Comparison of ENCODE assay signal across 17 cellular contexts in the genomic region with DNA sequence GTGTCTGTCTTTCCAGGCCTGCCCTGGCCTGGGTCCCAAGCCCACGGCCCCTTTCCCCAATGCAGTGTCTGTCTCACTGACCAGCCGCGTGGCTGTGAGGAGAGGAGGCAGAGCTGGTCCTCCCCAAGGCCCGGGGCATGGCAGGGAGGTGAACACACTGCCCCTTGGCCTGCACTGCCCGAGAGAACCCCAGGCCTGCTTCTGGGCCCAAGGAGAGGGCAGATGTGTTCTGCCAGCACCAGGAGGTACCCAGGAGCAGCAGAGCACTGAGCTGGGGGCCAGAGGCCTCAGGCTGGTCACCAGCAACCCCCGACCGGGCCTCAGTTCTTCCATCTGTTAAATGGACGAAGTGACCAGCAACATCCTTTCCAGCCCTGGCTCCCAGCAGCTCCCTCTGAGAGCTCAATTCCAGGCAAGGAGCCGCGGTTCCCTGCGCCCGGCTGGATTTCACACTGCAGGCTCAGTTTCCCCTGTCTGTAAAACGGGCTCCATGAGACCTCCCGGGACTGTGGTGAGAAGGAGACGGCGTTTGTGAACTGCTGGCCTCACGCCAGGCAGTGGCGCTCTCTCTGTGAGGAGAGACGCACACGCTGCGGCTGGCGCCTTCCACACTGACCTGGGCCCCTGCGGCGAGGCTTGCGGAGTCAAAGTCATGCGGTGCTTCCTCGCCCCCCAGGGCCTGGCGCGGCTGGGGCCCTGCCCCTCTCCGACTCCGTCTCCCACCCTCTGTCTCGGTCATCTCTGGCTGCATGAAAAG.
"Had no signal": no experiment of that assay in that cellular context is flagged by ENCODE, and none has a peak within 500 bp of the region (broad histone marks: within the 10 kb centered on the region; RNA-seq: fewer than 3 reads in every experiment).

No MANE protein-coding gene starts in this region.

- H3K27me3 Mint-ChIP-seq: activated CD4-positive, alpha-beta memory T cell treated with anti-CD3 and anti-CD28 coated beads for 36 hours; activated CD4-positive, alpha-beta T cell treated with anti-CD3 and anti-CD28 coated beads for 36 hours; activated CD8-positive, alpha-beta memory T cell treated with anti-CD3 and anti-CD28 coated beads, Interleukin-2, amount 10 ng/mL, durations not matched to agents 7 days and 5 days; activated naive CD8-positive, alpha-beta T cell treated with anti-CD3 and anti-CD28 coated beads, Interleukin-2, amount 50 U/mL, for 24 hours; stimulated activated naive CD8-positive, alpha-beta T cell treated with anti-CD3 and anti-CD28 coated beads, Interleukin-15, amount 100 ng/mL, for 72 hours; type B pancreatic cell had no signal

- H3K4me1 Mint-ChIP-seq: activated CD8-positive, alpha-beta memory T cell treated with anti-CD3 and anti-CD28 coated beads, Interleukin-2, amount 10 ng/mL, durations not matched to agents 7 days and 5 days; neural crest cell had no signal

- H3K27me3 ChIP-seq: ascending aorta, hepatocyte had no signal

- ATAC-seq: activated CD4-positive, alpha-beta T cell treated with anti-CD3 and anti-CD28 coated beads for 36 hours; activated CD8-positive, alpha-beta memory T cell treated with anti-CD3 and anti-CD28 coated beads, Interleukin-2, amount 10 ng/mL, durations not matched to agents 7 days and 5 days; activated naive CD8-positive, alpha-beta T cell treated with anti-CD3 and anti-CD28 coated beads, Interleukin-2, amount 50 U/mL, for 24 hours; esophagus mucosa; left lobe of liver; psoas muscle; sciatic nerve; stimulated activated naive CD8-positive, alpha-beta T cell treated with anti-CD3 and anti-CD28 coated beads, Interleukin-15, amount 100 ng/mL, for 72 hours had no signal

- H3K36me3 Mint-ChIP-seq: activated CD4-positive, alpha-beta memory T cell treated with anti-CD3 and anti-CD28 coated beads for 36 hours; activated CD8-positive, alpha-beta memory T cell treated with anti-CD3 and anti-CD28 coated beads, Interleukin-2, amount 10 ng/mL, durations not matched to agents 7 days and 5 days; type B pancreatic cell had no signal

- H3K4me1 ChIP-seq: psoas muscle had no signal

- H3K4me3 ChIP-seq: ascending aorta, dorsolateral prefrontal cortex, hepatocyte, psoas muscle had no signal

- H3K9me3 Mint-ChIP-seq: activated CD4-positive, alpha-beta memory T cell treated with anti-CD3 and anti-CD28 coated beads for 36 hours; activated naive CD4-positive, alpha-beta T cell treated with anti-CD3 and anti-CD28 coated beads for 36 hours; activated naive CD8-positive, alpha-beta T cell treated with anti-CD3 and anti-CD28 coated beads, Interleukin-2, amount 50 U/mL, for 24 hours; activated T-helper 2 cell treated with anti-CD3 and anti-CD28 coated beads, Interferon-gamma antibody, Interleukin-2, Interleukin-4, amounts not matched to agents 10 μg/mL and 5 μg/mL and 100 μg/mL, durations not matched to agents 14 hours and 24 hours and 36 hours; neural crest cell; stimulated activated naive CD8-positive, alpha-beta T cell treated with anti-CD3 and anti-CD28 coated beads, Interleukin-15, amount 100 ng/mL, for 72 hours; type B pancreatic cell had no signal

- H3K27ac Mint-ChIP-seq: activated CD4-positive, alpha-beta memory T cell treated with anti-CD3 and anti-CD28 coated beads for 36 hours; activated CD4-positive, alpha-beta T cell treated with anti-CD3 and anti-CD28 coated beads for 36 hours; activated CD8-positive, alpha-beta memory T cell treated with anti-CD3 and anti-CD28 coated beads, Interleukin-2, amount 10 ng/mL, durations not matched to agents 7 days and 5 days; activated naive CD4-positive, alpha-beta T cell treated with anti-CD3 and anti-CD28 coated beads for 36 hours; activated naive CD8-positive, alpha-beta T cell treated with anti-CD3 and anti-CD28 coated beads, Interleukin-2, amount 50 U/mL, for 24 hours; activated T-helper 2 cell treated with anti-CD3 and anti-CD28 coated beads, Interferon-gamma antibody, Interleukin-2, Interleukin-4, amounts not matched to agents 10 μg/mL and 5 μg/mL and 100 μg/mL, durations not matched to agents 14 hours and 24 hours and 36 hours; stimulated activated naive CD8-positive, alpha-beta T cell treated with anti-CD3 and anti-CD28 coated beads, Interleukin-15, amount 100 ng/mL, for 72 hours; type B pancreatic cell had no signal

- H3K36me3 ChIP-seq: ascending aorta had no signal

- H3K9me3 ChIP-seq: ascending aorta, psoas muscle had no signal

- DNase-seq: activated CD4-positive, alpha-beta memory T cell treated with anti-CD3 and anti-CD28 coated beads for 36 hours; activated CD4-positive, alpha-beta T cell treated with anti-CD3 and anti-CD28 coated beads for 36 hours; activated CD8-positive, alpha-beta memory T cell treated with anti-CD3 and anti-CD28 coated beads, Interleukin-2, amount 10 ng/mL, durations not matched to agents 7 days and 5 days; activated naive CD4-positive, alpha-beta T cell treated with anti-CD3 and anti-CD28 coated beads for 36 hours; activated naive CD8-positive, alpha-beta T cell treated with anti-CD3 and anti-CD28 coated beads, Interleukin-2, amount 50 U/mL, for 24 hours; activated T-cell treated with anti-CD3 and anti-CD28 coated beads, Interleukin-2, amount 50 U/mL, for 1 hour; dorsolateral prefrontal cortex; psoas muscle; stimulated activated naive CD8-positive, alpha-beta T cell treated with anti-CD3 and anti-CD28 coated beads, Interleukin-15, amount 100 ng/mL, for 72 hours had no signal

- H3K27ac ChIP-seq: ascending aorta, dorsolateral prefrontal cortex, hepatocyte, psoas muscle had no signal

- H3K4me3 Mint-ChIP-seq: activated CD4-positive, alpha-beta memory T cell treated with anti-CD3 and anti-CD28 coated beads for 36 hours; activated CD4-positive, alpha-beta T cell treated with anti-CD3 and anti-CD28 coated beads for 36 hours; activated CD8-positive, alpha-beta memory T cell treated with anti-CD3 and anti-CD28 coated beads, Interleukin-2, amount 10 ng/mL, durations not matched to agents 7 days and 5 days; activated naive CD4-positive, alpha-beta T cell treated with anti-CD3 and anti-CD28 coated beads for 36 hours; activated naive CD8-positive, alpha-beta T cell treated with anti-CD3 and anti-CD28 coated beads, Interleukin-2, amount 50 U/mL, for 24 hours; neural crest cell; stimulated activated naive CD8-positive, alpha-beta T cell treated with anti-CD3 and anti-CD28 coated beads, Interleukin-15, amount 100 ng/mL, for 72 hours; type B pancreatic cell had no signal
